Comparison of ENCODE assay signal across 11 cellular contexts in genomic region chr16:74226361-74226979, GRCh38.
DNase-seq lines count a peak whose midpoint lies in the region; ATAC-seq, FAIRE-seq and TF ChIP-seq lines count a peak whose summit lies in the region.
"Had no signal": no experiment of that assay in that cellular context is flagged by ENCODE, and none has a peak within 500 bp of the region (broad histone marks: within the 10 kb centered on the region; RNA-seq: fewer than 3 reads in every experiment).

No MANE protein-coding gene starts in this region.

- intact Hi-C loops in pancreas (cut with DNase I), result no loop called here

- H3K4me1 ChIP-seq in GM23248 (ENCODE audit: insufficient read depth), result no peaks in the 10 kb centered on the region
- no peaks in the 10 kb centered on the region for H3K4me1 ChIP-seq in pancreas
- H3K4me1 ChIP-seq: prostate gland had no signal

- H3K9me3 ChIP-seq in GM23248 (ENCODE audit: low read depth) (no peaks in the 10 kb centered on the region), pancreas (no peaks in the 10 kb centered on the region)
- H3K9me3 ChIP-seq: prostate gland had no signal

- H3K4me3 ChIP-seq in GM23248, result no peak overlapping the region
- H3K4me3 ChIP-seq in pancreas, result no peak overlapping the region
- H3K4me3 ChIP-seq: prostate gland had no signal

- H3K4me1 Mint-ChIP-seq in glutamatergic neuron (ENCODE audit: low read depth, unreplicated experiment), result no peaks in the 10 kb centered on the region
- H3K4me1 Mint-ChIP-seq: activated naive CD8-positive, alpha-beta T cell treated with anti-CD3 and anti-CD28 coated beads, Interleukin-2, amount 10 ng/mL, durations not matched to agents 7 days and 5 days had no signal

- H3K9me3 Mint-ChIP-seq in glutamatergic neuron (ENCODE audit: unreplicated experiment), result no peaks in the 10 kb centered on the region
- H3K9me3 Mint-ChIP-seq: activated naive CD8-positive, alpha-beta T cell treated with anti-CD3 and anti-CD28 coated beads, Interleukin-2, amount 10 ng/mL, durations not matched to agents 7 days and 5 days had no signal

- no peaks in the 10 kb centered on the region for H4K20me1 ChIP-seq in GM23248 (ENCODE audit: insufficient read depth)

- no peak overlapping the region for H2AFZ ChIP-seq in GM23248

- no peak overlapping the region for H3K27ac Mint-ChIP-seq in glutamatergic neuron (ENCODE audit: unreplicated experiment)
- H3K27ac Mint-ChIP-seq: activated naive CD8-positive, alpha-beta T cell treated with anti-CD3 and anti-CD28 coated beads, Interleukin-2, amount 10 ng/mL, durations not matched to agents 7 days and 5 days had no signal

- H3K36me3 ChIP-seq in GM23248 (ENCODE audit: low read depth) (no peaks in the 10 kb centered on the region), pancreas (no peaks in the 10 kb centered on the region)
- H3K36me3 ChIP-seq: prostate gland had no signal

- TF ChIP-seq CTCF in glutamatergic neuron (IDR thresholded peaks at IDR 0.05; ENCODE audit: partially characterized antibody, unreplicated experiment) (peak; percentile 34), pancreas (IDR thresholded peaks at IDR 0.05) (peak in 1 of 4 donors; percentile 18)

- in situ Hi-C loops in GM23248 (cut with MboI), result no loop called here

- H3K27ac ChIP-seq in GM23248, result no peak overlapping the region
- no peak overlapping the region for H3K27ac ChIP-seq in pancreas
- H3K27ac ChIP-seq: prostate gland had no signal

- no peak overlapping the region for H3K9ac ChIP-seq in GM23248

- no peaks in the 10 kb centered on the region for H3K27me3 Mint-ChIP-seq in glutamatergic neuron (ENCODE audit: unreplicated experiment)

- no peaks in the 10 kb centered on the region for H3K36me3 Mint-ChIP-seq in glutamatergic neuron (ENCODE audit: unreplicated experiment)
- H3K36me3 Mint-ChIP-seq: activated naive CD8-positive, alpha-beta T cell treated with anti-CD3 and anti-CD28 coated beads, Interleukin-2, amount 10 ng/mL, durations not matched to agents 7 days and 5 days had no signal

- FAIRE-seq in pancreas (lab: Jason Lieb, UNC), result no peak

- DNase-seq in A172 (ENCODE audit: low spot score), result peak; percentile 19
- peak; percentile 35 for DNase-seq in GM23248
- DNase-seq in RPMI8226, result peak; percentile 17
- DNase-seq in glutamatergic neuron, result no peak
- DNase-seq in HK-2 (ENCODE audit: unreplicated experiment), result no peak
- DNase-seq in pancreas, result no peak
- DNase-seq: activated naive CD8-positive, alpha-beta T cell treated with anti-CD3 and anti-CD28 coated beads, Interleukin-2, amount 10 ng/mL, durations not matched to agents 7 days and 5 days; NCI-H1930 had no signal

- ATAC-seq in pancreas (no peak), HG03571 (IDR thresholded peaks at IDR 0.05; ENCODE audit: unreplicated experiment) (no peak), GM18858 (IDR thresholded peaks at IDR 0.05; ENCODE audit: unreplicated experiment) (no peak)

- H3K4me3 Mint-ChIP-seq in glutamatergic neuron (ENCODE audit: unreplicated experiment), result no peak overlapping the region
- H3K4me3 Mint-ChIP-seq: activated naive CD8-positive, alpha-beta T cell treated with anti-CD3 and anti-CD28 coated beads, Interleukin-2, amount 10 ng/mL, durations not matched to agents 7 days and 5 days had no signal

- WGBS in GM23248 (ENCODE audit: low coverage in 1 of 2, low lambda C conversion rate in 2 of 2, missing lambda C conversion rate in 2 of 2), 2 experiments, result 15 to 18% methylated on average over 6 of the region's 6 CpGs
- 46 to 56% methylated on average over 6 of the region's 6 CpGs for WGBS in pancreas, 2 donors

- H3K4me2 ChIP-seq in GM23248 (ENCODE audit: unreplicated experiment), result no peak overlapping the region

- H3K9me2 ChIP-seq in GM23248 (ENCODE audit: insufficient read depth), result no peaks in the 10 kb centered on the region

- H3K27me3 ChIP-seq in GM23248 (replicated peaks; ENCODE audit: insufficient read depth) (no peaks in the 10 kb centered on the region), pancreas (no peaks in the 10 kb centered on the region)

- no peaks in the 10 kb centered on the region for H3F3A ChIP-seq in GM23248 (ENCODE audit: insufficient read depth)

- no peaks in the 10 kb centered on the region for H3K79me2 ChIP-seq in GM23248 (ENCODE audit: insufficient read depth)

Comparison
In these comparisons a context has a peak if more than half of its experiments do, and no peak if none do; other contexts are left out.
1. DNase-seq: peak in A172 (single experiment), GM23248 (single experiment) and RPMI8226 (single experiment); none in glutamatergic neuron (single experiment), HK-2 (single experiment) and pancreas (0 of 6).